ENCODE assay signal across 7 cellular contexts in genomic region chr10:102648889-102649752, GRCh38. TPM values are rescaled to one million over a fixed set of nuclear protein-coding genes. Genes with fewer than 3 reads are reported as not detected.
A peak's percentile ranks its signal among the peaks of the same experiment; 100 is the strongest.
DNase-seq lines count a peak whose midpoint lies in the region; ATAC-seq, FAIRE-seq and TF ChIP-seq lines count a peak whose summit lies in the region.

No MANE protein-coding gene starts in this region.

- H3K9me3 ChIP-seq in body of pancreas (no peaks in the 10 kb centered on the region), HepG2 (ENCODE audit: low read length) (no peaks in the 10 kb centered on the region), stomach smooth muscle (ENCODE audit: control insufficient read depth in 2 of 2, low read length in 2 of 2) (no peaks in the 10 kb centered on the region)

- H3K27ac ChIP-seq in body of pancreas (peak overlapping the region; percentile 59 to 97 (median 68)), HepG2 (ENCODE audit: extremely low read length, insufficient read depth, low read length) (no peak overlapping the region), stomach smooth muscle (ENCODE audit: low read length) (peak overlapping the region; percentile 99)

- H3K4me2 ChIP-seq in HepG2 (ENCODE audit: low read depth, low read length): peak overlapping the region; percentile 90

- no peak for TF ChIP-seq CTCF in body of pancreas (IDR thresholded peaks at IDR 0.05)
- TF ChIP-seq CTCF in HepG2 (CRISPR knock-in tag; IDR thresholded peaks at IDR 0.05): no peak

- in situ Hi-C loops in HepG2 (cut with HindIII; ENCODE audit: extremely low pct_ligation_motif_present, low pct_unique_long_range_greater_than_20kb): no loop called here

- H3K9ac ChIP-seq in HepG2 (ENCODE audit: insufficient read depth, low read depth, low read length): peak overlapping the region; percentile 18; the same call in 1 of the 2 replicates
- H3K9ac ChIP-seq in stomach smooth muscle (ENCODE audit: low read length in 2 of 2): peak overlapping the region; percentile 47 to 50

- peaks cover 78% of the 10 kb centered on the region for H3K4me1 ChIP-seq in body of pancreas
- H3K4me1 ChIP-seq in HepG2 (ENCODE audit: insufficient read depth, low read length): peaks cover 44% of the 10 kb centered on the region
- H3K4me1 ChIP-seq in stomach smooth muscle (ENCODE audit: control insufficient read depth, insufficient read depth, low read length): peaks cover 87% of the 10 kb centered on the region

- H3K36me3 ChIP-seq in body of pancreas (replicated peaks in 1 of 2; ENCODE audit: insufficient read depth in 1 of 2, low read depth in 2 of 2) (no peaks in the 10 kb centered on the region), HepG2 (replicated peaks in 1 of 2; ENCODE audit: control insufficient read depth in 1 of 2, insufficient read depth in 2 of 2, low read length in 2 of 2) (peaks cover 34 to 56% of the 10 kb centered on the region in 2 experiments), stomach smooth muscle (ENCODE audit: control insufficient read depth in 2 of 2, insufficient read depth in 2 of 2, low read length in 2 of 2) (peaks cover 11 to 13% of the 10 kb centered on the region in 2 donors)

- peaks cover 81% of the 10 kb centered on the region for H4K20me1 ChIP-seq in HepG2 (ENCODE audit: insufficient read depth, low read length)

- peaks cover 87% of the 10 kb centered on the region for H3K79me2 ChIP-seq in HepG2 (ENCODE audit: insufficient read depth, low read length)

- H3K4me3 ChIP-seq in body of pancreas (no peak overlapping the region), HepG2 (replicated peaks in 1 of 3; ENCODE audit: insufficient read depth in 1 of 3, low read depth in 2 of 3, low read length in 3 of 3) (peak overlapping the region; percentile 14 to 82 (median 15); a peak in 4 of 6 replicates), stomach smooth muscle (ENCODE audit: low read length in 2 of 2) (peak overlapping the region; percentile 45 to 92)

- no peak for TF ChIP-seq POLR2A in body of pancreas (IDR thresholded peaks at IDR 0.05)
- TF ChIP-seq POLR2A in HepG2 (IDR thresholded peaks at IDR 0.05; ENCODE audit: insufficient read depth in 1 of 2, low read depth in 2 of 2, low read length in 2 of 2): no peak

- 17 to 45% methylated on average over 8 to 24 of the region's 25 CpGs for WGBS in body of pancreas, 2 donors
- 87% methylated on average over 21 of the region's 25 CpGs for WGBS in HepG2 (ENCODE audit: low lambda C conversion rate)

- TF ChIP-seq EP300 in HepG2 (IDR thresholded peaks at IDR 0.05; ENCODE audit: low read depth in 2 of 2, low read length in 2 of 2): no peak
- no peak for TF ChIP-seq EP300 in HepG2 (CRISPR knock-in tag; IDR thresholded peaks at IDR 0.05; ENCODE audit: borderline replicate concordance)

- H3K27me3 ChIP-seq in body of pancreas (no peaks in the 10 kb centered on the region), HepG2 (ENCODE audit: control insufficient read depth in 1 of 2, insufficient read depth in 2 of 2, low read length in 2 of 2) (no peaks in the 10 kb centered on the region), stomach smooth muscle (ENCODE audit: control insufficient read depth in 1 of 2, insufficient read depth in 2 of 2, low read length in 2 of 2) (no peaks in the 10 kb centered on the region)

- intact Hi-C loops in body of pancreas (cut with DNase I) (no loop called here), HepG2 (cut with micrococcal nuclease; ENCODE audit: unreplicated experiment) (loop anchor here (5.0 kb wide), 1 partner anchor 147 kb away; the partner anchor contains the start of genes ACTR1A and SUFU)

- POLR2A ChIA-PET in HepG2 (lab: Yijun Ruan, JAX): interaction anchor here (1.0 to 1.5 kb wide), 3 partner anchors 10 to 12 kb away, joined by 3 to 8 read pairs (median 7); no protein-coding TSS in a partner anchor

- DNase-seq in NCI-H69 (lab: John Stamatoyannopoulos, UW) (peak; percentile 21), body of pancreas (peak in 2 of 4 donors; percentile 59 to 61), HepG2 (ENCODE audit: low spot score) (no peak), DMS114 treated with DMSO at 0.1 percent for 48 hours (lab: John Stamatoyannopoulos, UW; ENCODE audit: unreplicated experiment) (no peak)

- no peak for FAIRE-seq in HepG2 (lab: Jason Lieb, UNC)

- no peak overlapping the region for H2AFZ ChIP-seq in HepG2 (ENCODE audit: low read length)

- no peak for TF ChIP-seq RAD21 in HepG2 (CRISPR knock-in tag; IDR thresholded peaks at IDR 0.05)

- CTCF ChIA-PET in HepG2 (lab: Yijun Ruan, JAX; ENCODE audit: low intra/inter-chr PET ratio, low total read pairs): no interaction called here

- ATAC-seq in body of pancreas (no peak), HepG2 (no peak), HG03565 (IDR thresholded peaks at IDR 0.05; ENCODE audit: unreplicated experiment) (no peak), GM21786 (IDR thresholded peaks at IDR 0.05; ENCODE audit: unreplicated experiment) (no peak)

- BruUV-seq in HepG2 (replicated peaks; lab: Mats Ljungman, UMichigan): no TSS peak

TF ChIP-seq in HepG2, 621 proteins besides CTCF, POLR2A, EP300 and RAD21:
- TF ChIP-seq ZXDC (CRISPR knock-in tag; IDR thresholded peaks at IDR 0.05): no peak
- no peak for TF ChIP-seq ZNF768 (CRISPR knock-in tag; IDR thresholded peaks at IDR 0.05)
- TF ChIP-seq HIC2 (CRISPR knock-in tag; IDR thresholded peaks at IDR 0.05; ENCODE audit: low read depth): no peak
- peak; percentile 53; the same call in 1 of the 2 replicates for TF ChIP-seq RBFOX2 (IDR thresholded peaks at IDR 0.05; ENCODE audit: low read depth, low read length)
- peak; percentile 58 for TF ChIP-seq AGO2 (optimal IDR thresholded peaks at IDR 0.05; ENCODE audit: low read depth, low read length)

RNA-seq across cellular contexts. Expression of gene TRIM8, which starts 4.8 kb away (rescaled TPM):
- total RNA-seq in body of pancreas (100 to 1,000 TPM; 121 to 156 TPM), HepG2 (2016; rRNA removed; fragmentation: Illumina TruSeq; extraction: Trizol) (38.9 and 39.8 TPM in 2 replicates)
- 13.4 and 13.6 TPM in 2 replicates for total RNA-seq in HepG2 (2016; cell fraction: cytosol; rRNA removed; fragmentation: Illumina TruSeq; extraction: Trizol; ENCODE audit: low read depth)
- 33.2 and 39.7 TPM in 2 replicates for total RNA-seq in HepG2 (2016; cell fraction: insoluble cytoplasmic fraction; rRNA removed; fragmentation: Illumina TruSeq; extraction: Trizol)
- 49.9 and 53.6 TPM in 2 replicates for total RNA-seq in HepG2 (2016; cell fraction: membrane; rRNA removed; fragmentation: Illumina TruSeq; extraction: Trizol)
- total RNA-seq in HepG2 (2016; cell fraction: nucleus; rRNA removed; fragmentation: Illumina TruSeq; extraction: Trizol): 21.9 and 30.8 TPM in 2 replicates
- 66.5 and 84.1 TPM in 2 replicates for polyA plus RNA-seq in HepG2 (2011; rRNA removed)
- polyA plus RNA-seq in HepG2 (2011; cell fraction: cytosol; rRNA removed): 62.9 and 70.1 TPM in 2 replicates
- polyA plus RNA-seq in HepG2 (2011; cell fraction: nucleus; rRNA removed): 86.9 and 92.0 TPM in 2 replicates
- 98.0 and 117 TPM in 2 replicates for polyA plus RNA-seq in HepG2 (2012)
- 18.4 and 21.2 TPM in 2 replicates for polyA plus RNA-seq in HepG2 (2016; cell fraction: cytosol; fragmentation: Illumina TruSeq; extraction: Trizol; ENCODE audit: low read depth)
- polyA plus RNA-seq in HepG2 (2016; cell fraction: insoluble cytoplasmic fraction; fragmentation: Illumina TruSeq; extraction: Trizol; ENCODE audit: low read depth): 51.6 and 70.7 TPM in 2 replicates
- polyA plus RNA-seq in HepG2 (2016; cell fraction: membrane; fragmentation: Illumina TruSeq; extraction: Trizol; ENCODE audit: low read depth): 57.9 and 63.0 TPM in 2 replicates
- 63.9 and 73.5 TPM in 2 replicates for polyA plus RNA-seq in HepG2 (2016; cell fraction: nucleus; fragmentation: Illumina TruSeq; extraction: Trizol; ENCODE audit: insufficient read depth, low read depth)
- 23.8 and 82.1 TPM in 2 replicates for polyA minus RNA-seq in HepG2 (2011; rRNA and poly(A)+ RNA removed; ENCODE audit: low replicate concordance)
- polyA minus RNA-seq in HepG2 (2011; cell fraction: cytosol; rRNA and poly(A)+ RNA removed): 41.1 and 48.2 TPM in 2 replicates
- polyA minus RNA-seq in HepG2 (2011; cell fraction: nucleus; rRNA and poly(A)+ RNA removed): 36.6 and 46.0 TPM in 2 replicates

Comparison
In these comparisons a context has a peak if more than half of its experiments do, and no peak if none do; other contexts are left out.
1. H3K4me3 ChIP-seq: peak in HepG2 (3 of 3) and stomach smooth muscle (2 of 2); none in body of pancreas (0 of 2).